ENCODE assay signal across 1 cellular context in genomic region chr1:91828007-91828321, GRCh38.
TF ChIP-seq lines count a peak whose summit lies in the region.

No MANE protein-coding gene starts in this region.

TF ChIP-seq in HepG2, 621 proteins besides CTCF, POLR2A, EP300 and RAD21:
- no peak for TF ChIP-seq AHDC1 (CRISPR knock-in tag; IDR thresholded peaks at IDR 0.05; ENCODE audit: borderline replicate concordance)
- TF ChIP-seq TAF1 (CRISPR knock-in tag; IDR thresholded peaks at IDR 0.05): peak; percentile 54; the same call in 1 of the 2 replicates
- TF ChIP-seq ZSCAN31 (CRISPR knock-in tag; IDR thresholded peaks at IDR 0.05; ENCODE audit: low read depth): 0 out of 2 replicates have a peak, but pooled peaks have one; percentile 28
- no peak for TF ChIP-seq TFDP2 (CRISPR knock-in tag; IDR thresholded peaks at IDR 0.05)
- TF ChIP-seq ATF2 (CRISPR knock-in tag; IDR thresholded peaks at IDR 0.05): 0 out of 2 replicates have a peak, but pooled peaks have one; percentile 2
- TF ChIP-seq ASH2L (IDR thresholded peaks at IDR 0.05; ENCODE audit: insufficient read length, low read depth, low read length): peak; percentile 28
- TF ChIP-seq DMAP1 (CRISPR knock-in tag; IDR thresholded peaks at IDR 0.05): 0 out of 2 replicates have a peak, but pooled peaks have one; percentile 14
- TF ChIP-seq POLR2AphosphoS5 (IDR thresholded peaks at IDR 0.05; ENCODE audit: low read depth, low read length): peak; percentile 53
- 0 out of 2 replicates have a peak, but pooled peaks have one; percentile 0 for TF ChIP-seq MAFF (IDR thresholded peaks at IDR 0.05; ENCODE audit: low read depth, low read length)
- 0 out of 2 replicates have a peak, but pooled peaks have one; percentile 33 for TF ChIP-seq HNRNPUL1 (IDR thresholded peaks at IDR 0.05; ENCODE audit: low read depth, low read length)
- TF ChIP-seq HNF1A (IDR thresholded peaks at IDR 0.05; ENCODE audit: low read depth): 0 out of 2 replicates have a peak, but pooled peaks have one; percentile 18
- no peak; the same call in 1 of the 2 replicates for TF ChIP-seq HNF1A (CRISPR knock-in tag; IDR thresholded peaks at IDR 0.05; ENCODE audit: borderline replicate concordance)
- no peak for TF ChIP-seq LRRFIP1 (CRISPR knock-in tag; conservative IDR thresholded peaks at IDR 0.05)
- TF ChIP-seq GLMP (CRISPR knock-in tag; IDR thresholded peaks at IDR 0.05; ENCODE audit: borderline replicate concordance): no peak
- no peak for TF ChIP-seq RBFOX2 (IDR thresholded peaks at IDR 0.05; ENCODE audit: low read depth, low read length)
- TF ChIP-seq ELF4 (CRISPR knock-in tag; IDR thresholded peaks at IDR 0.05; ENCODE audit: borderline replicate concordance): peak; percentile 71; the same call in 1 of the 2 replicates
- no peak for TF ChIP-seq ZNF337 (CRISPR knock-in tag; IDR thresholded peaks at IDR 0.05; ENCODE audit: borderline replicate concordance, low read depth)
- no peak for TF ChIP-seq TBX3 (IDR thresholded peaks at IDR 0.05; ENCODE audit: borderline replicate concordance)
- TF ChIP-seq ZBTB37 (CRISPR knock-in tag; IDR thresholded peaks at IDR 0.05): 0 out of 2 replicates have a peak, but pooled peaks have one; percentile 4
- TF ChIP-seq ATF5 (CRISPR knock-in tag; IDR thresholded peaks at IDR 0.05; ENCODE audit: low read depth): no peak
- no peak for TF ChIP-seq SOX6 (IDR thresholded peaks at IDR 0.05)
- TF ChIP-seq SOX6 (CRISPR knock-in tag; IDR thresholded peaks at IDR 0.05): no peak
- TF ChIP-seq AGO2 (optimal IDR thresholded peaks at IDR 0.05; ENCODE audit: low read depth, low read length): peak; percentile 5
- no peak for TF ChIP-seq HMGXB3 (CRISPR knock-in tag; IDR thresholded peaks at IDR 0.05; ENCODE audit: borderline replicate concordance)
- TF ChIP-seq POLR2G (IDR thresholded peaks at IDR 0.05; ENCODE audit: low read depth, low read length): peak; percentile 79
TF ChIP-seq in HepG2: peak in this region for 13.
